Comparison of ENCODE assay signal across 9 cellular contexts in genomic region chr13:110305949-110306339, GRCh38. TPM values are rescaled to one million over a fixed set of nuclear protein-coding genes. Genes with fewer than 3 reads are reported as not detected.
DNase-seq lines count a peak whose midpoint lies in the region; ATAC-seq and TF ChIP-seq lines count a peak whose summit lies in the region.
"Had no signal": no experiment of that assay in that cellular context is flagged by ENCODE, and none has a peak within 500 bp of the region (broad histone marks: within the 10 kb centered on the region; RNA-seq: fewer than 3 reads in every experiment).

No MANE protein-coding gene starts in this region.

- ATAC-seq in HG02870 (IDR thresholded peaks at IDR 0.05; ENCODE audit: unreplicated experiment) (no peak), GM19351 (IDR thresholded peaks at IDR 0.05; ENCODE audit: unreplicated experiment) (no peak), HG03442 (IDR thresholded peaks at IDR 0.05; ENCODE audit: unreplicated experiment) (no peak)
- ATAC-seq: stimulated activated naive B cell treated with anti-CD40 and anti-IgM and Interleukin-4, amounts not matched to agents 10 μg/mL and 1 μg/mL and 100 μg/mL, for 72 hours had no signal

- H3K4me2 ChIP-seq in osteoblast (ENCODE audit: insufficient read depth, low read length) = peak overlapping the region; percentile 98

- DNase-seq in AG04450 (ENCODE audit: low read depth, low spot score) (no peak), SJSA1 (ENCODE audit: low read depth in 1 of 2, low spot score in 2 of 2) (peak; percentile 50 to 69), fibroblast of the aortic adventitia (ENCODE audit: low read depth) (peak; percentile 43), osteoblast (ENCODE audit: insufficient read length, low spot score, missing footprints) (no peak), HT-29 (ENCODE audit: low spot score) (no peak)
- DNase-seq: stimulated activated naive B cell treated with anti-CD40 and anti-IgM and Interleukin-4, amounts not matched to agents 10 μg/mL and 1 μg/mL and 100 μg/mL, for 72 hours had no signal

- H3K4me3 ChIP-seq in AG04450 (ENCODE audit: low read depth, low read length) = peak overlapping the region; percentile 87
- H3K4me3 ChIP-seq in SJSA1 = peak overlapping the region; percentile 93
- peak overlapping the region; percentile 74 for H3K4me3 ChIP-seq in fibroblast of the aortic adventitia (ENCODE audit: low read depth, low read length)
- peak overlapping the region; percentile 97 for H3K4me3 ChIP-seq in osteoblast (ENCODE audit: insufficient read depth, low read length)

- CTCF ChIA-PET in AG04450 (lab: Charles Lee) = interaction anchor here (0.7 to 2.6 kb wide), 4 partner anchors 8 to 85 kb away, joined by 3 to 9 read pairs (median 6); no protein-coding TSS in a partner anchor

- peaks cover 75% of the 10 kb centered on the region for H3K36me3 ChIP-seq in SJSA1
- H3K36me3 ChIP-seq in osteoblast (ENCODE audit: insufficient read depth, low read length) = peaks cover 40% of the 10 kb centered on the region

- peaks cover 87% of the 10 kb centered on the region for H3K4me1 ChIP-seq in SJSA1 (replicated peaks)
- H3K4me1 ChIP-seq in osteoblast (ENCODE audit: insufficient read depth, low read length) = peaks cover 64% of the 10 kb centered on the region

- TF ChIP-seq CTCF in AG04450 (IDR thresholded peaks at IDR 0.05; ENCODE audit: low read depth, low read length) = no peak
- no peak for TF ChIP-seq CTCF in fibroblast of the aortic adventitia (IDR thresholded peaks at IDR 0.05; ENCODE audit: insufficient read depth, low read length)
- no peak for TF ChIP-seq CTCF in osteoblast (IDR thresholded peaks at IDR 0.05; ENCODE audit: extremely low read depth, low read depth, low read length)

- peaks cover 98% of the 10 kb centered on the region for H3K79me2 ChIP-seq in osteoblast (ENCODE audit: insufficient read depth, low read length)

- H3K27me3 ChIP-seq in AG04450 (ENCODE audit: control insufficient read depth, insufficient read depth, low read length) = no peaks in the 10 kb centered on the region
- H3K27me3 ChIP-seq in SJSA1 (replicated peaks) = no peaks in the 10 kb centered on the region
- H3K27me3 ChIP-seq in osteoblast (ENCODE audit: insufficient read depth, low read length) = no peaks in the 10 kb centered on the region

- POLR2A ChIA-PET in AG04450 (lab: Yijun Ruan, JAX) = interaction anchor here (1.0 to 1.8 kb wide), 8 partner anchors 8 to 106 kb away, joined by 3 to 18 read pairs (median 4); no protein-coding TSS in a partner anchor

- no peaks in the 10 kb centered on the region; the same call in 1 of the 2 replicates for H3K9me3 ChIP-seq in AG04450 (ENCODE audit: control insufficient read depth, insufficient read depth, low read length)
- no peaks in the 10 kb centered on the region for H3K9me3 ChIP-seq in SJSA1 (replicated peaks)
- no peaks in the 10 kb centered on the region for H3K9me3 ChIP-seq in osteoblast (ENCODE audit: low read depth, low read length)

- H3K27ac ChIP-seq in AG04450 (ENCODE audit: low read depth, low read length) (no peak overlapping the region), SJSA1 (peak overlapping the region; percentile 72), osteoblast (ENCODE audit: low read depth, low read length) (peak overlapping the region; percentile 84)

- peaks cover 68% of the 10 kb centered on the region for H4K20me1 ChIP-seq in osteoblast (ENCODE audit: insufficient read depth, low read length)

- no peak overlapping the region for H2AFZ ChIP-seq in osteoblast (ENCODE audit: low read length)

RNA-seq across cellular contexts. Expression of gene COL4A1, which starts 1.0 kb away (rescaled TPM):
- polyA plus RNA-seq in AG04450 (2011; rRNA removed) = 206 and 210 TPM in 2 replicates
- polyA minus RNA-seq in AG04450 (2011; rRNA and poly(A)+ RNA removed) = 207 and 224 TPM in 2 replicates
- total RNA-seq in SJSA1 (2014; rRNA removed; shearing (Covaris generic)) = 489 and 591 TPM in 2 replicates
- total RNA-seq in fibroblast of the aortic adventitia (ENCODE audit: low replicate concordance) = 43.7 and 258 TPM in 2 replicates
- 412 and 433 TPM in 2 replicates for total RNA-seq in osteoblast
- total RNA-seq in HT-29 (2014; rRNA removed; shearing (Covaris generic)) = 0.10 and 0.29 TPM in 2 replicates

RNA-seq across cellular contexts. Expression of gene COL4A2, which starts 1.1 kb away (rescaled TPM):
- 208 and 248 TPM in 2 replicates for polyA plus RNA-seq in AG04450 (2011; rRNA removed)
- polyA minus RNA-seq in AG04450 (2011; rRNA and poly(A)+ RNA removed) = 167 and 215 TPM in 2 replicates
- total RNA-seq in SJSA1 (2014; rRNA removed; shearing (Covaris generic)) = 677 and 741 TPM in 2 replicates
- 53.3 and 151 TPM in 2 replicates for total RNA-seq in fibroblast of the aortic adventitia (ENCODE audit: low replicate concordance)
- total RNA-seq in osteoblast = 267 and 291 TPM in 2 replicates
- total RNA-seq in HT-29 (2014; rRNA removed; shearing (Covaris generic)) = 38.4 and 44.2 TPM in 2 replicates

Comparison
In these comparisons a context has a peak if more than half of its experiments do, and no peak if none do; other contexts are left out.
1. DNase-seq: peak in SJSA1 (2 of 2) and fibroblast of the aortic adventitia (single experiment); none in AG04450 (single experiment), osteoblast (single experiment) and HT-29 (single experiment).
2. RNA of gene COL4A1, which starts 1.0 kb away (total RNA-seq): 489 to 591 TPM in SJSA1, 412 to 433 TPM in osteoblast and 43.7 to 258 TPM in fibroblast of the aortic adventitia; 0.10 to 0.29 TPM in HT-29; every median in the first group is over 10 times any median in the second.
3. Peak in every context shown above with its lines, with median percentiles within 50 percentile points of each other: H3K4me3 ChIP-seq.